20 cellular contexts compared by ENCODE assay signal in genomic region chr4:131063878-131064277, GRCh38.
DNase-seq lines count a peak whose midpoint lies in the region; ATAC-seq and FAIRE-seq lines count a peak whose summit lies in the region.
"Had no signal": no experiment of that assay in that cellular context is flagged by ENCODE, and none has a peak within 500 bp of the region (broad histone marks: within the 10 kb centered on the region; RNA-seq: fewer than 3 reads in every experiment).

No MANE protein-coding gene starts in this region.

- no peak overlapping the region for H2AK5ac ChIP-seq in neuronal stem cell (ENCODE audit: low read depth, low read length)

- peak overlapping the region; percentile 65 for H3K23ac ChIP-seq in neuronal stem cell (ENCODE audit: low read depth, low read length, poor library complexity)

- no CpG with 5 or more reads among the region's 5 CpGs for WGBS in neuronal stem cell (ENCODE audit: extremely low coverage in 2 of 2, insufficient read length in 2 of 2, insufficient replicate concordance in 1 of 2), 2 donors

- H3K9ac ChIP-seq in neuronal stem cell (ENCODE audit: low read depth, low read length, poor library complexity), result no peak overlapping the region

- H3K27me3 Mint-ChIP-seq in activated naive CD4-positive, alpha-beta T cell treated with anti-CD3 and anti-CD28 coated beads, Interleukin-2, amount 10 ng/mL, durations not matched to agents 7 days and 5 days, result no peaks in the 10 kb centered on the region
- H3K27me3 Mint-ChIP-seq: IgD-negative memory B cell had no signal

- H2BK15ac ChIP-seq in neuronal stem cell (ENCODE audit: low read length), result no peak overlapping the region

- no peaks in the 10 kb centered on the region for H3K27me3 ChIP-seq in neuronal stem cell (ENCODE audit: control insufficient read depth in 3 of 3, insufficient read depth in 3 of 3, low read depth in 1 of 3, low read length in 3 of 3)
- H3K27me3 ChIP-seq: BE2C had no signal

- no peak for FAIRE-seq in RCC 7860 (lab: Jason Lieb, UNC)
- FAIRE-seq: A549, D721Med, GM19239, H1 had no signal

- intact Hi-C loops in head of caudate nucleus (cut with DNase I), result no loop called here

- no peak overlapping the region for H3K4me3 Mint-ChIP-seq in activated naive CD4-positive, alpha-beta T cell treated with anti-CD3 and anti-CD28 coated beads, Interleukin-2, amount 10 ng/mL, durations not matched to agents 7 days and 5 days
- H3K4me3 Mint-ChIP-seq: CD8-positive, alpha-beta T cell; IgD-negative memory B cell had no signal

- H3K79me1 ChIP-seq in neuronal stem cell (ENCODE audit: low read depth, low read length), result no peaks in the 10 kb centered on the region

- CTCF ChIA-PET in activated naive CD4-positive, alpha-beta T cell treated with anti-CD3 and anti-CD28 coated beads, Interleukin-2, amount 10 ng/mL, durations not matched to agents 7 days and 5 days (lab: Charles Lee), result no interaction called here

- no peak overlapping the region for H3K27ac ChIP-seq in neuronal stem cell (replicated peaks; ENCODE audit: low read length)
- H3K27ac ChIP-seq: A549, C4-2B had no signal

- H2BK5ac ChIP-seq in neuronal stem cell (ENCODE audit: low read length), result no peak overlapping the region

- H3K9me3 ChIP-seq in neuronal stem cell (replicated peaks in 1 of 2; ENCODE audit: control insufficient read depth in 2 of 2, insufficient read depth in 1 of 2, low read depth in 1 of 2, low read length in 2 of 2), result peaks cover 5 to 11% of the 10 kb centered on the region in 2 donors
- H3K9me3 ChIP-seq: A549, BE2C had no signal

- no peak overlapping the region for H3K27ac Mint-ChIP-seq in activated naive CD4-positive, alpha-beta T cell treated with anti-CD3 and anti-CD28 coated beads, Interleukin-2, amount 10 ng/mL, durations not matched to agents 7 days and 5 days
- H3K27ac Mint-ChIP-seq: CD8-positive, alpha-beta T cell; IgD-negative memory B cell had no signal

- H2BK120ac ChIP-seq in neuronal stem cell (ENCODE audit: low read depth, low read length), result no peak overlapping the region

- H3K14ac ChIP-seq in neuronal stem cell (ENCODE audit: low read length), result peak overlapping the region; percentile 97

- no peak overlapping the region for H4K8ac ChIP-seq in neuronal stem cell (ENCODE audit: low read depth, low read length)

- H3K4ac ChIP-seq in neuronal stem cell (ENCODE audit: low read length), result no peak overlapping the region

- peak overlapping the region; percentile 48 for H3K18ac ChIP-seq in neuronal stem cell (ENCODE audit: low read length)

- no peak overlapping the region for H2BK12ac ChIP-seq in neuronal stem cell (ENCODE audit: low read length)

- H2AFZ ChIP-seq in neuronal stem cell (ENCODE audit: low read length), result no peak overlapping the region

- H3K4me1 ChIP-seq in neuronal stem cell (ENCODE audit: control insufficient read depth in 2 of 2, insufficient read depth in 1 of 2, low read depth in 1 of 2, low read length in 2 of 2), result peaks cover 0 to 1% of the 10 kb centered on the region in 2 donors
- H3K4me1 ChIP-seq: A549, BE2C, HAP-1 had no signal

- H3K4me2 ChIP-seq in neuronal stem cell (ENCODE audit: insufficient read depth, low read length, poor library complexity, severe bottlenecking), result no peak overlapping the region
- H3K4me2 ChIP-seq: A549 had no signal

- H3K4me3 ChIP-seq in neuronal stem cell (ENCODE audit: low read length in 2 of 2), result no peak overlapping the region
- H3K4me3 ChIP-seq: A549, HAP-1 had no signal

- no peaks in the 10 kb centered on the region for H3K4me1 Mint-ChIP-seq in activated naive CD4-positive, alpha-beta T cell treated with anti-CD3 and anti-CD28 coated beads, Interleukin-2, amount 10 ng/mL, durations not matched to agents 7 days and 5 days
- H3K4me1 Mint-ChIP-seq: IgD-negative memory B cell had no signal

- H3K36me3 ChIP-seq in neuronal stem cell (replicated peaks in 1 of 2; ENCODE audit: control insufficient read depth in 2 of 2, insufficient read depth in 2 of 2, low read length in 2 of 2), result no peaks in the 10 kb centered on the region
- H3K36me3 ChIP-seq: BE2C, HAP-1 had no signal

- ATAC-seq in esophagus mucosa, result peak; percentile 53
- ATAC-seq: A549; CD8-positive, alpha-beta T cell had no signal

- peaks cover 1% of the 10 kb centered on the region for H3K36me3 Mint-ChIP-seq in activated naive CD4-positive, alpha-beta T cell treated with anti-CD3 and anti-CD28 coated beads, Interleukin-2, amount 10 ng/mL, durations not matched to agents 7 days and 5 days
- H3K36me3 Mint-ChIP-seq: CD8-positive, alpha-beta T cell; IgD-negative memory B cell had no signal

- DNase-seq in HT1080 (ENCODE audit: low read depth) (peak; percentile 61), RCC 7860 (ENCODE audit: low spot score) (peak; percentile 22), neuronal stem cell (ENCODE audit: low spot score) (no peak), head of caudate nucleus (no peak), NCI-H524 (lab: John Stamatoyannopoulos, UW) (no peak)
- no peak for DNase-seq in activated naive CD4-positive, alpha-beta T cell treated with anti-CD3 and anti-CD28 coated beads, Interleukin-2, amount 10 ng/mL, durations not matched to agents 7 days and 5 days
- DNase-seq: BE2C; CD8-positive, alpha-beta T cell; COR-L47; DMS153; DMS79 treated with DMSO at 0.1 percent for 48 hours; GDM1 had no signal

- H3K9me3 Mint-ChIP-seq in activated naive CD4-positive, alpha-beta T cell treated with anti-CD3 and anti-CD28 coated beads, Interleukin-2, amount 10 ng/mL, durations not matched to agents 7 days and 5 days, result peaks cover 17% of the 10 kb centered on the region

- no peak overlapping the region for H4K91ac ChIP-seq in neuronal stem cell (ENCODE audit: low read depth, low read length, poor library complexity)

Comparison
In these comparisons a context has a peak if more than half of its experiments do, and no peak if none do; other contexts are left out.
1. DNase-seq: peak in HT1080 (single experiment) and RCC 7860 (single experiment); none in neuronal stem cell (single experiment), head of caudate nucleus (0 of 42), NCI-H524 (0 of 2) and activated naive CD4-positive, alpha-beta T cell treated with anti-CD3 and anti-CD28 coated beads, Interleukin-2, amount 10 ng/mL, durations not matched to agents 7 days and 5 days (single experiment).